In genomic region chr7:36297364-36298009, GRCh38 we compare ENCODE assay signal across 28 cellular contexts.
DNase-seq lines count a peak whose midpoint lies in the region; ATAC-seq, FAIRE-seq and TF ChIP-seq lines count a peak whose summit lies in the region.
"Had no signal": no experiment of that assay in that cellular context is flagged by ENCODE, and none has a peak within 500 bp of the region (broad histone marks: within the 10 kb centered on the region; RNA-seq: fewer than 3 reads in every experiment).

No MANE protein-coding gene starts in this region.

- intact Hi-C loops in left cardiac atrium (cut with DNase I), result no loop called here

- H3K9me3 Mint-ChIP-seq in activated naive CD4-positive, alpha-beta T cell treated with anti-CD3 and anti-CD28 coated beads, Interleukin-2, amount 50 U/mL, for 72 hours, result no peaks in the 10 kb centered on the region
- no peaks in the 10 kb centered on the region for H3K9me3 Mint-ChIP-seq in activated T-helper 17 cell treated with anti-CD3 and anti-CD28 coated beads, Interleukin-2, amount 50 U/mL, for 72 hours
- H3K9me3 Mint-ChIP-seq: CD4-positive, alpha-beta memory T cell had no signal

- H3K9me3 ChIP-seq in neutrophil, result no peaks in the 10 kb centered on the region

- DNase-seq in activated naive CD4-positive, alpha-beta T cell treated with anti-CD3 and anti-CD28 coated beads, Interleukin-2, amount 50 U/mL, for 72 hours (ENCODE audit: low spot score in 2 of 2), result no peak
- no peak for DNase-seq in activated naive CD4-positive, alpha-beta T cell treated with anti-CD3 and anti-CD28 coated beads, Interleukin-2, amount 50 U/mL, for 16 hours
- no peak for DNase-seq in DMS 273 (lab: John Stamatoyannopoulos, UW; ENCODE audit: unreplicated experiment)
- DNase-seq in hippocampal formation (lab: John Stamatoyannopoulos, UW), result no peak
- no peak for DNase-seq in D721Med (ENCODE audit: insufficient read length, low spot score)
- DNase-seq in left cardiac atrium, result no peak
- DNase-seq: 8988T; CD4-positive, alpha-beta memory T cell; COR-L47; DMS 273 treated with DMSO at 0.1 percent for 48 hours; DMS79; EL; GDM1; Karpas-422; NCI-H1092; NCI-H1417 treated with DMSO at 0.1 percent for 48 hours; NCI-H1694 treated with DMSO at 0.1 percent for 48 hours; NCI-H2081; NCI-H2227 treated with DMSO at 0.1 percent for 48 hours; NCI-H526 treated with DMSO at 0.1 percent for 48 hours; SHP77 treated with DMSO at 0.1 percent for 48 hours had no signal

- peaks cover 7 to 8% of the 10 kb centered on the region in 2 experiments for H3K4me1 ChIP-seq in neutrophil (ENCODE audit: control insufficient read depth in 1 of 2, insufficient read depth in 1 of 2, low read depth in 1 of 2, low read length in 1 of 2)

- no peak overlapping the region for H3K4me3 Mint-ChIP-seq in activated T-helper 17 cell treated with anti-CD3 and anti-CD28 coated beads, Interleukin-2, amount 50 U/mL, for 72 hours
- H3K4me3 Mint-ChIP-seq: CD4-positive, alpha-beta memory T cell had no signal

- no peak for TF ChIP-seq CTCF in neutrophil (IDR thresholded peaks at IDR 0.05)
- TF ChIP-seq CTCF in D721Med (IDR thresholded peaks at IDR 0.05; ENCODE audit: insufficient read depth, missing control alignments), result no peak

- H3K27ac ChIP-seq in neutrophil, result peak overlapping the region; percentile 47
- H3K27ac ChIP-seq: RWPE1 had no signal

- H3K4me3 ChIP-seq in neutrophil (ENCODE audit: low read depth in 1 of 2, low read length in 1 of 2), result no peak overlapping the region
- H3K4me3 ChIP-seq: GM12878 had no signal

- no peaks in the 10 kb centered on the region for H3K27me3 ChIP-seq in neutrophil

- peaks cover 62% of the 10 kb centered on the region for H3K36me3 ChIP-seq in neutrophil

- H3K36me3 Mint-ChIP-seq in activated naive CD4-positive, alpha-beta T cell treated with anti-CD3 and anti-CD28 coated beads, Interleukin-2, amount 50 U/mL, for 72 hours, result no peaks in the 10 kb centered on the region
- peaks cover 24% of the 10 kb centered on the region for H3K36me3 Mint-ChIP-seq in activated T-helper 17 cell treated with anti-CD3 and anti-CD28 coated beads, Interleukin-2, amount 50 U/mL, for 72 hours (ENCODE audit: low read depth)

- no peaks in the 10 kb centered on the region for H3K4me1 Mint-ChIP-seq in activated T-helper 17 cell treated with anti-CD3 and anti-CD28 coated beads, Interleukin-2, amount 50 U/mL, for 72 hours

- no peaks in the 10 kb centered on the region for H3K27me3 Mint-ChIP-seq in activated T-helper 17 cell treated with anti-CD3 and anti-CD28 coated beads, Interleukin-2, amount 50 U/mL, for 72 hours
- H3K27me3 Mint-ChIP-seq: CD4-positive, alpha-beta memory T cell had no signal

- no peak for FAIRE-seq in D721Med (lab: Jason Lieb, UNC)
- FAIRE-seq: GM12878, GM19239, H54 had no signal

- ATAC-seq in activated naive CD4-positive, alpha-beta T cell treated with anti-CD3 and anti-CD28 coated beads, Interleukin-2, amount 50 U/mL, for 72 hours, result no peak
- no peak for ATAC-seq in activated T-helper 17 cell treated with anti-CD3 and anti-CD28 coated beads, Interleukin-2, amount 50 U/mL, for 72 hours (replicated peaks)
- no peak for ATAC-seq in left cardiac atrium
- ATAC-seq: GM12878, Panc1 had no signal

- peak overlapping the region; percentile 11 to 55 for H3K27ac Mint-ChIP-seq in activated naive CD4-positive, alpha-beta T cell treated with anti-CD3 and anti-CD28 coated beads, Interleukin-2, amount 50 U/mL, for 72 hours
- peak overlapping the region; percentile 46 for H3K27ac Mint-ChIP-seq in activated T-helper 17 cell treated with anti-CD3 and anti-CD28 coated beads, Interleukin-2, amount 50 U/mL, for 72 hours
